ENCODE assay signal across 1 cellular context in genomic region chr7:107580716-107581383, GRCh38.
TF ChIP-seq lines count a peak whose summit lies in the region.

No MANE protein-coding gene starts in this region.

TF ChIP-seq in K562, 482 proteins besides CTCF, POLR2A, EP300 and RAD21 (continues in another document):
- TF ChIP-seq ZFP36 (IDR thresholded peaks at IDR 0.05; ENCODE audit: low read depth, low read length, partially characterized antibody) (no peak), BCLAF1 (IDR thresholded peaks at IDR 0.05; ENCODE audit: borderline replicate concordance in 1 of 2, control insufficient read depth in 1 of 2, low read depth in 2 of 2, low read length in 1 of 2) (0 out of 4 replicates have a peak, but pooled peaks of 1 of the 2 experiments have one; percentile 38), NCOA2 (IDR thresholded peaks at IDR 0.05; ENCODE audit: partially characterized antibody in 2 of 2) (peak in 1 of 2 experiments; percentile 28), SMARCA4 (IDR thresholded peaks at IDR 0.05) (peak; percentile 71), HDAC2 (IDR thresholded peaks at IDR 0.05) (peak; percentile 58; the same call in 1 of the 2 replicates), TRIM24 (IDR thresholded peaks at IDR 0.05) (no peak), MIER1 (IDR thresholded peaks at IDR 0.05; ENCODE audit: low read depth) (0 out of 2 replicates have a peak, but pooled peaks have one; percentile 56), TAF9B (IDR thresholded peaks at IDR 0.05; ENCODE audit: partially characterized antibody) (peak; percentile 29), SMARCE1 (IDR thresholded peaks at IDR 0.05) (peak; percentile 70; the same call in 1 of the 2 replicates), NFRKB (IDR thresholded peaks at IDR 0.05; ENCODE audit: low read depth) (0 out of 2 replicates have a peak, but pooled peaks have one; percentile 5), IRF2 (CRISPR knock-in tag; IDR thresholded peaks at IDR 0.05) (no peak), FOXM1 (IDR thresholded peaks at IDR 0.05; ENCODE audit: low read depth) (0 out of 2 replicates have a peak, but pooled peaks have one; percentile 24), FOXM1 (CRISPR knock-in tag; IDR thresholded peaks at IDR 0.05; ENCODE audit: low read depth) (no peak), ZNF592 (IDR thresholded peaks at IDR 0.05) (peak; percentile 27; the same call in 1 of the 2 replicates), DPF2 (IDR thresholded peaks at IDR 0.05) (0 out of 2 replicates have a peak, but pooled peaks have one; percentile 17), ZNF512 (tag; IDR thresholded peaks at IDR 0.05) (peak; percentile 60), NBN (IDR thresholded peaks at IDR 0.05; ENCODE audit: low read depth) (0 out of 2 replicates have a peak, but pooled peaks have one; percentile 58), NCOA6 (IDR thresholded peaks at IDR 0.05) (0 out of 2 replicates have a peak, but pooled peaks have one; percentile 23), NFATC3 (IDR thresholded peaks at IDR 0.05) (0 out of 2 replicates have a peak, but pooled peaks have one; percentile 73), NUFIP1 (IDR thresholded peaks at IDR 0.05; ENCODE audit: partially characterized antibody) (no peak), MTA1 (IDR thresholded peaks at IDR 0.05; ENCODE audit: borderline replicate concordance) (0 out of 2 replicates have a peak, but pooled peaks have one; percentile 43), CHD4 (IDR thresholded peaks at IDR 0.05; ENCODE audit: insufficient read depth, insufficient replicate concordance, low read depth, low read length, poor library complexity, severe bottlenecking) (no peak), MNT (conservative IDR thresholded peaks at IDR 0.05) (0 out of 4 replicates have a peak, but pooled peaks of 1 of the 2 experiments have one; percentile 10), AFF1 (IDR thresholded peaks at IDR 0.05; ENCODE audit: low read depth in 1 of 2, partially characterized antibody in 2 of 2) (peak; percentile 41 to 69), ELF1 (tag; IDR thresholded peaks at IDR 0.05) (0 out of 2 replicates have a peak, but pooled peaks have one; percentile 12), BDP1 (IDR thresholded peaks at IDR 0.05; ENCODE audit: insufficient read depth, insufficient read length) (no peak), ZBTB40 (IDR thresholded peaks at IDR 0.05) (peak; percentile 66; the same call in 1 of the 2 replicates), ZBTB40 (CRISPR knock-in tag; IDR thresholded peaks at IDR 0.05) (no peak), TBL1XR1 (IDR thresholded peaks at IDR 0.05; ENCODE audit: low read length in 2 of 2) (0 out of 4 replicates have a peak, but pooled peaks of 1 of the 2 experiments have one; percentile 18)
